In genomic region chr1:3032970-3033794, GRCh38 we compare ENCODE assay signal across 15 cellular contexts. TPM values are rescaled to one million over a fixed set of nuclear protein-coding genes. Genes with fewer than 3 reads are reported as not detected.
DNase-seq lines count a peak whose midpoint lies in the region; ATAC-seq and TF ChIP-seq lines count a peak whose summit lies in the region.
"Had no signal": no experiment of that assay in that cellular context is flagged by ENCODE, and none has a peak within 500 bp of the region (broad histone marks: within the 10 kb centered on the region; RNA-seq: fewer than 3 reads in every experiment).

No MANE protein-coding gene starts in this region.

- H3K9me3 ChIP-seq in DND-41 (ENCODE audit: insufficient read depth, low read length, severe bottlenecking) = no peaks in the 10 kb centered on the region
- H3K9me3 ChIP-seq: left ventricle myocardium inferior, SK-N-SH had no signal

- H2AFZ ChIP-seq in DND-41 (ENCODE audit: low read depth, low read length) = 0 out of 2 replicates have a peak overlapping the region, but pooled peaks have one; percentile 13

- TF ChIP-seq CTCF in DND-41 (IDR thresholded peaks at IDR 0.05; ENCODE audit: borderline replicate concordance, extremely low read depth, low read length, poor library complexity, severe bottlenecking) = no peak

- POLR2A ChIA-PET in activated CD4-positive, alpha-beta T cell treated with anti-CD3 and anti-CD28 coated beads, Interleukin-2, amount 10 ng/mL, durations not matched to agents 7 days and 5 days (lab: Charles Lee) = no interaction called here

- H3K4me1 Mint-ChIP-seq in activated CD4-positive, alpha-beta T cell treated with anti-CD3 and anti-CD28 coated beads, Interleukin-2, amount 10 ng/mL, durations not matched to agents 7 days and 5 days = peaks cover 28% of the 10 kb centered on the region
- H3K4me1 Mint-ChIP-seq: nephron progenitor cell had no signal

- no peak overlapping the region for H3K27ac ChIP-seq in DND-41 (ENCODE audit: low read length)
- H3K27ac ChIP-seq: left ventricle myocardium inferior had no signal

- ATAC-seq in DND-41 (ENCODE audit: insufficient read depth, low read depth) (peak; percentile 88), GM18909 (IDR thresholded peaks at IDR 0.05; ENCODE audit: poor library complexity, unreplicated experiment) (no peak), GM21390 (IDR thresholded peaks at IDR 0.05; ENCODE audit: unreplicated experiment) (no peak)
- peak; percentile 29 to 69 for ATAC-seq in activated naive CD4-positive, alpha-beta T cell treated with anti-CD3 and anti-CD28 coated beads, Interleukin-2, amount 50 U/mL, for 72 hours

- H3K4me1 ChIP-seq in DND-41 (ENCODE audit: insufficient read depth, low read length) = peaks cover 21% of the 10 kb centered on the region
- H3K4me1 ChIP-seq: left ventricle myocardium inferior had no signal

- no peaks in the 10 kb centered on the region for H3K36me3 ChIP-seq in DND-41 (ENCODE audit: insufficient read depth, low read length)
- H3K36me3 ChIP-seq: left ventricle myocardium inferior had no signal

- H3K4me2 ChIP-seq in DND-41 (ENCODE audit: insufficient read depth, low read length) = peak overlapping the region; percentile 40
- H3K4me2 ChIP-seq: SK-N-SH had no signal

- DNase-seq in DND-41 (peak; percentile 79), NCI-H2227 (lab: John Stamatoyannopoulos, UW; ENCODE audit: unreplicated experiment) (no peak), AML-193 (lab: John Stamatoyannopoulos, UW) (no peak)
- peak; percentile 67 for DNase-seq in activated CD4-positive, alpha-beta T cell treated with anti-CD3 and anti-CD28 coated beads, Interleukin-2, amount 10 ng/mL, durations not matched to agents 7 days and 5 days
- DNase-seq in activated naive CD4-positive, alpha-beta T cell treated with anti-CD3 and anti-CD28 coated beads, Interleukin-2, amount 50 U/mL, for 72 hours (ENCODE audit: low spot score in 2 of 2) = peak in 1 of 2 donors; percentile 16
- DNase-seq in stimulated activated CD4-positive, alpha-beta T cell treated with anti-CD3 and anti-CD28 coated beads, Interleukin-4, amount 100 ng/mL, for 24 hours = peak; percentile 23
- DNase-seq: left ventricle myocardium inferior, NCI-H2171, nephron progenitor cell, SK-N-SH had no signal

- no peaks in the 10 kb centered on the region for H3K27me3 ChIP-seq in DND-41 (ENCODE audit: insufficient read depth, low read length, poor library complexity)

- peak overlapping the region in 1 of 2 experiments; percentile 21; a peak in 1 of 4 replicates for H3K4me3 ChIP-seq in DND-41 (ENCODE audit: low read depth in 1 of 2, low read length in 2 of 2)
- H3K4me3 ChIP-seq: left ventricle myocardium inferior had no signal

- H3K4me3 Mint-ChIP-seq in activated CD4-positive, alpha-beta T cell treated with anti-CD3 and anti-CD28 coated beads, Interleukin-2, amount 10 ng/mL, durations not matched to agents 7 days and 5 days = no peak overlapping the region
- H3K4me3 Mint-ChIP-seq: nephron progenitor cell had no signal

- H3K79me2 ChIP-seq in DND-41 (ENCODE audit: insufficient read depth, low read length) = no peaks in the 10 kb centered on the region

- no peaks in the 10 kb centered on the region for H3K27me3 Mint-ChIP-seq in activated CD4-positive, alpha-beta T cell treated with anti-CD3 and anti-CD28 coated beads, Interleukin-2, amount 10 ng/mL, durations not matched to agents 7 days and 5 days

- no peaks in the 10 kb centered on the region for H3K36me3 Mint-ChIP-seq in activated CD4-positive, alpha-beta T cell treated with anti-CD3 and anti-CD28 coated beads, Interleukin-2, amount 10 ng/mL, durations not matched to agents 7 days and 5 days (ENCODE audit: low read depth)
- no peaks in the 10 kb centered on the region for H3K36me3 Mint-ChIP-seq in activated naive CD4-positive, alpha-beta T cell treated with anti-CD3 and anti-CD28 coated beads, Interleukin-2, amount 50 U/mL, for 72 hours

- peak overlapping the region; percentile 88 for H3K27ac Mint-ChIP-seq in activated CD4-positive, alpha-beta T cell treated with anti-CD3 and anti-CD28 coated beads, Interleukin-2, amount 10 ng/mL, durations not matched to agents 7 days and 5 days
- H3K27ac Mint-ChIP-seq in activated naive CD4-positive, alpha-beta T cell treated with anti-CD3 and anti-CD28 coated beads, Interleukin-2, amount 50 U/mL, for 72 hours = no peak overlapping the region
- H3K27ac Mint-ChIP-seq: nephron progenitor cell had no signal

- CTCF ChIA-PET in activated CD4-positive, alpha-beta T cell treated with anti-CD3 and anti-CD28 coated beads, Interleukin-2, amount 10 ng/mL, durations not matched to agents 7 days and 5 days (lab: Charles Lee) = no interaction called here

- peaks cover 8% of the 10 kb centered on the region; the same call in 1 of the 2 replicates for H4K20me1 ChIP-seq in DND-41 (ENCODE audit: insufficient read depth, low read length)

- H3K9ac ChIP-seq in DND-41 (ENCODE audit: low read depth, low read length) = no peak overlapping the region
- H3K9ac ChIP-seq: SK-N-SH had no signal

- H3K9me3 Mint-ChIP-seq in activated CD4-positive, alpha-beta T cell treated with anti-CD3 and anti-CD28 coated beads, Interleukin-2, amount 10 ng/mL, durations not matched to agents 7 days and 5 days = no peaks in the 10 kb centered on the region
- H3K9me3 Mint-ChIP-seq in activated naive CD4-positive, alpha-beta T cell treated with anti-CD3 and anti-CD28 coated beads, Interleukin-2, amount 50 U/mL, for 72 hours = no peaks in the 10 kb centered on the region

RNA-seq across cellular contexts. Expression of gene ACTRT2, which starts 11.9 kb away (rescaled TPM):
- not detected for total RNA-seq in activated CD4-positive, alpha-beta T cell treated with anti-CD3 and anti-CD28 coated beads, Interleukin-2, amount 10 ng/mL, durations not matched to agents 7 days and 5 days
- not detected for total RNA-seq in activated naive CD4-positive, alpha-beta T cell treated with anti-CD3 and anti-CD28 coated beads, Interleukin-2, amount 50 U/mL, for 72 hours
- total RNA-seq: G401, left ventricle myocardium inferior, skeletal muscle tissue, subcutaneous adipose tissue had no signal

RNA-seq across cellular contexts. Expression of gene PRDM16, which starts 35.8 kb away (rescaled TPM):
- total RNA-seq in activated CD4-positive, alpha-beta T cell treated with anti-CD3 and anti-CD28 coated beads, Interleukin-2, amount 10 ng/mL, durations not matched to agents 7 days and 5 days = 1 to 10 TPM; 1.1 to 2.3 TPM
- total RNA-seq in activated naive CD4-positive, alpha-beta T cell treated with anti-CD3 and anti-CD28 coated beads, Interleukin-2, amount 50 U/mL, for 72 hours = under 1 TPM in 1 of 2 donors, not detected in 1; 0.25 TPM

Comparison
In these comparisons a context has a peak if more than half of its experiments do, and no peak if none do; other contexts are left out.
1. ATAC-seq: peak in DND-41 (single experiment) and activated naive CD4-positive, alpha-beta T cell treated with anti-CD3 and anti-CD28 coated beads, Interleukin-2, amount 50 U/mL, for 72 hours (2 of 2); none in GM18909 (single experiment) and GM21390 (single experiment).
2. DNase-seq: peak in DND-41 (single experiment), activated CD4-positive, alpha-beta T cell treated with anti-CD3 and anti-CD28 coated beads, Interleukin-2, amount 10 ng/mL, durations not matched to agents 7 days and 5 days (single experiment) and stimulated activated CD4-positive, alpha-beta T cell treated with anti-CD3 and anti-CD28 coated beads, Interleukin-4, amount 100 ng/mL, for 24 hours (single experiment); none in NCI-H2227 (single experiment) and AML-193 (0 of 2).